Comparison of ENCODE assay signal across 8 cellular contexts in the genomic region with DNA sequence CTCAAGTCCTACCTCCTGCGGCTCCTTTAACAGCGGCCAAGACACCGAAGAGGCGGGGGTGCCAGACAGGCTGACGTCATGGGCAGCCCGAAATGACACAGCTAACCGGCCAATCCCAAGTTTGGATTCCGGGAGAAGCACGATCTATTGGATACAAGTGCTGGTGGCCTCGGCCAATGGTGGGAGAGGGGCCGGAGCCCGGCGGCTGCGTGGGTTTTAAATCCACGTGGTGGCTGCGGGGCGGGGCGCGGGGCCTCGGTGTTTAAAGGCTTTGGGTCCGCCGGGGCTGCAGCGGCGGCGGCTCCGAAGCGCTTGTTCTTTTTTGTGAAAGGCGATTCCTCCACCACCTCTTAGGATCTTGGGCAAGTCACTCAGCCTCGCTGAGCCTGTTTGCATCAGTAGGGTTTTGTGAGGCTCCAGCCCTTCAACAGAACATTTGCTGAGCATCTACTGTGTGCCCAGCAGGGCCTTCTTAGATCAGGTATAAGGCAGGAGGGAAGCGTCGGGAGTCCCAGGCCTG. TPM values are rescaled to one million over a fixed set of nuclear protein-coding genes. Genes with fewer than 3 reads are reported as not detected.
DNase-seq lines count a peak whose midpoint lies in the region; ATAC-seq lines count a peak whose summit lies in the region.

No MANE protein-coding gene starts in this region.

- CTCF ChIA-PET in activated CD8-positive, alpha-beta memory T cell treated with anti-CD3 and anti-CD28 coated beads, Interleukin-2, amount 10 ng/mL, durations not matched to agents 7 days and 5 days (lab: Charles Lee) = interaction anchor here (1.5 kb wide), 1 partner anchor 65 kb away, joined by 3 read pairs; no protein-coding TSS in a partner anchor

- peak; percentile 42 to 98 (median 94) for DNase-seq in C1 segment of cervical spinal cord (lab: John Stamatoyannopoulos, UW)
- DNase-seq in NCI-H82 (lab: John Stamatoyannopoulos, UW) = peak; percentile 99
- DNase-seq in activated CD8-positive, alpha-beta memory T cell treated with anti-CD3 and anti-CD28 coated beads, Interleukin-2, amount 10 ng/mL, durations not matched to agents 7 days and 5 days = peak; percentile 91
- peak; percentile 84 to 88 (median 85) for DNase-seq in effector memory CD8-positive, alpha-beta T cell
- peak; percentile 99 for DNase-seq in medulla oblongata (ENCODE audit: extremely low spot score)
- DNase-seq in stimulated activated CD4-positive, alpha-beta T cell treated with anti-CD3 and anti-CD28 coated beads, TNF-alpha, amount 100 ng/mL, for 4 hours (ENCODE audit: low read depth in 3 of 3) = peak; percentile 75 to 86 (median 82)

- peaks cover 19% of the 10 kb centered on the region for H3K27me3 Mint-ChIP-seq in activated CD8-positive, alpha-beta memory T cell treated with anti-CD3 and anti-CD28 coated beads, Interleukin-2, amount 10 ng/mL, durations not matched to agents 7 days and 5 days
- peaks cover 33 to 53% of the 10 kb centered on the region in 2 donors for H3K27me3 Mint-ChIP-seq in effector memory CD8-positive, alpha-beta T cell

- H3K27ac Mint-ChIP-seq in activated CD8-positive, alpha-beta memory T cell treated with anti-CD3 and anti-CD28 coated beads, Interleukin-2, amount 10 ng/mL, durations not matched to agents 7 days and 5 days = no peak overlapping the region
- peak overlapping the region; percentile 78 to 85 for H3K27ac Mint-ChIP-seq in effector memory CD8-positive, alpha-beta T cell

- ATAC-seq in GM19452 (IDR thresholded peaks at IDR 0.05; ENCODE audit: unreplicated experiment) (peak; percentile 88), HG03558 (IDR thresholded peaks at IDR 0.05; ENCODE audit: extremely low read depth, unreplicated experiment) (peak; percentile 70)
- ATAC-seq in activated CD8-positive, alpha-beta memory T cell treated with anti-CD3 and anti-CD28 coated beads, Interleukin-2, amount 10 ng/mL, durations not matched to agents 7 days and 5 days = peak; percentile 98
- peak; percentile 97 for ATAC-seq in effector memory CD8-positive, alpha-beta T cell (replicated peaks)

- no peak overlapping the region for H3K4me3 Mint-ChIP-seq in activated CD8-positive, alpha-beta memory T cell treated with anti-CD3 and anti-CD28 coated beads, Interleukin-2, amount 10 ng/mL, durations not matched to agents 7 days and 5 days
- H3K4me3 Mint-ChIP-seq in effector memory CD8-positive, alpha-beta T cell = peak overlapping the region; percentile 63 to 66

- H3K4me1 Mint-ChIP-seq in activated CD8-positive, alpha-beta memory T cell treated with anti-CD3 and anti-CD28 coated beads, Interleukin-2, amount 10 ng/mL, durations not matched to agents 7 days and 5 days = peaks cover 5% of the 10 kb centered on the region
- peaks cover 3 to 11% of the 10 kb centered on the region in 2 donors for H3K4me1 Mint-ChIP-seq in effector memory CD8-positive, alpha-beta T cell (ENCODE audit: low read depth in 2 of 2)

- H3K36me3 Mint-ChIP-seq in activated CD8-positive, alpha-beta memory T cell treated with anti-CD3 and anti-CD28 coated beads, Interleukin-2, amount 10 ng/mL, durations not matched to agents 7 days and 5 days = no peaks in the 10 kb centered on the region
- peaks cover 11% of the 10 kb centered on the region for H3K36me3 Mint-ChIP-seq in effector memory CD8-positive, alpha-beta T cell (ENCODE audit: insufficient read depth)

- no peaks in the 10 kb centered on the region for H3K9me3 Mint-ChIP-seq in activated CD8-positive, alpha-beta memory T cell treated with anti-CD3 and anti-CD28 coated beads, Interleukin-2, amount 10 ng/mL, durations not matched to agents 7 days and 5 days (ENCODE audit: low read depth)
- H3K9me3 Mint-ChIP-seq in effector memory CD8-positive, alpha-beta T cell = no peaks in the 10 kb centered on the region

RNA-seq across cellular contexts. Expression of a gene that starts 8.7 kb away (rescaled TPM):
- 1 to 10 TPM in 1 of 2 experiments, under 1 TPM in 1; 0.20 to 1.2 TPM for total RNA-seq in activated CD8-positive, alpha-beta memory T cell treated with anti-CD3 and anti-CD28 coated beads, Interleukin-2, amount 10 ng/mL, durations not matched to agents 7 days and 5 days

Comparison
In these comparisons a context has a peak if more than half of its experiments do, and no peak if none do; other contexts are left out.
1. Peak in every context shown above with its lines: DNase-seq and ATAC-seq.